ENCODE assay signal across 13 cellular contexts in genomic region chr11:126700773-126701554, GRCh38.
A peak's percentile ranks its signal among the peaks of the same experiment; 100 is the strongest.
DNase-seq lines count a peak whose midpoint lies in the region; ATAC-seq and TF ChIP-seq lines count a peak whose summit lies in the region.
"Had no signal": no experiment of that assay in that cellular context is flagged by ENCODE, and none has a peak within 500 bp of the region (broad histone marks: within the 10 kb centered on the region; RNA-seq: fewer than 3 reads in every experiment).

No MANE protein-coding gene starts in this region.

- no peak overlapping the region for H3K27ac ChIP-seq in neural progenitor cell
- H3K27ac ChIP-seq: body of pancreas, ovary, thoracic aorta had no signal

- ATAC-seq in GM18520 (IDR thresholded peaks at IDR 0.05; ENCODE audit: unreplicated experiment) (peak; percentile 85), GM21717 (IDR thresholded peaks at IDR 0.05; ENCODE audit: unreplicated experiment) (peak; percentile 80), HG03565 (IDR thresholded peaks at IDR 0.05; ENCODE audit: unreplicated experiment) (peak; percentile 86), HG02973 (IDR thresholded peaks at IDR 0.05; ENCODE audit: unreplicated experiment) (no peak)
- ATAC-seq: body of pancreas had no signal

- peaks cover 19% of the 10 kb centered on the region for H3F3A ChIP-seq in neural progenitor cell (ENCODE audit: low read depth)

- no peak for TF ChIP-seq CTCF in neural progenitor cell (IDR thresholded peaks at IDR 0.05)

- H3K9ac ChIP-seq in neural progenitor cell: no peak overlapping the region

- no peak overlapping the region for H3K4me3 ChIP-seq in neural progenitor cell
- H3K4me3 ChIP-seq: body of pancreas, esophagus muscularis mucosa, ovary, thoracic aorta had no signal

- no peaks in the 10 kb centered on the region for H3K79me2 ChIP-seq in neural progenitor cell (ENCODE audit: low read depth)

- no peaks in the 10 kb centered on the region for H4K20me1 ChIP-seq in neural progenitor cell (ENCODE audit: low read depth)

- H2AFZ ChIP-seq in neural progenitor cell (replicated peaks): peak overlapping the region; percentile 53

- peak overlapping the region; percentile 58 for H3K27ac Mint-ChIP-seq in neural progenitor cell

- peaks cover 4% of the 10 kb centered on the region for H3K27me3 Mint-ChIP-seq in neural progenitor cell (ENCODE audit: insufficient read depth, low read depth)

- peak overlapping the region; percentile 51 for H3K4me2 ChIP-seq in neural progenitor cell

- no peaks in the 10 kb centered on the region for H3K36me3 Mint-ChIP-seq in neural progenitor cell

- H3K27me3 ChIP-seq in neural progenitor cell: no peaks in the 10 kb centered on the region
- H3K27me3 ChIP-seq: body of pancreas, esophagus muscularis mucosa, ovary had no signal

- H3K4me3 Mint-ChIP-seq in neural progenitor cell: no peak overlapping the region

- H3K9me3 ChIP-seq in neural progenitor cell (ENCODE audit: low read depth): no peaks in the 10 kb centered on the region
- H3K9me3 ChIP-seq: body of pancreas, esophagus muscularis mucosa, ovary, thoracic aorta had no signal

- DNase-seq in neural progenitor cell (ENCODE audit: low spot score): no peak
- DNase-seq in cerebellum (ENCODE audit: low spot score): no peak
- no peak for DNase-seq in activated gamma-delta T cell treated with Interleukin-2 at 50 U/mL for 16 hours
- no peak for DNase-seq in NCI-H524 treated with DMSO at 0.1 percent for 48 hours (lab: John Stamatoyannopoulos, UW)
- DNase-seq: body of pancreas, islet precursor cell, ovary had no signal

- H3K4me1 Mint-ChIP-seq in neural progenitor cell: peaks cover 49% of the 10 kb centered on the region

- H3K4me1 ChIP-seq in neural progenitor cell: peaks cover 29% of the 10 kb centered on the region
- H3K4me1 ChIP-seq: body of pancreas had no signal

- H3K36me3 ChIP-seq in neural progenitor cell: no peaks in the 10 kb centered on the region
- H3K36me3 ChIP-seq: esophagus muscularis mucosa, ovary, thoracic aorta had no signal

- H3K9me3 Mint-ChIP-seq in neural progenitor cell: no peaks in the 10 kb centered on the region
